18 cellular contexts compared by ENCODE assay signal in genomic region chr5:112967520-112968083, GRCh38.
"Had no signal": no experiment of that assay in that cellular context is flagged by ENCODE, and none has a peak within 500 bp of the region (broad histone marks: within the 10 kb centered on the region; RNA-seq: fewer than 3 reads in every experiment).

No MANE protein-coding gene starts in this region.

- H3K27me3 Mint-ChIP-seq: naive thymus-derived CD8-positive, alpha-beta T cell had no signal

- H3K4me3 ChIP-seq: colonic mucosa, sigmoid colon, skin epidermis, tibial artery, upper lobe of left lung, uterus had no signal

- H3K4me3 Mint-ChIP-seq: endodermal cell; naive thymus-derived CD8-positive, alpha-beta T cell had no signal

- H3K36me3 ChIP-seq: colonic mucosa, neutrophil, sigmoid colon, tibial artery, upper lobe of left lung, uterus had no signal

- FAIRE-seq: islet of Langerhans had no signal

- H3K36me3 Mint-ChIP-seq: naive thymus-derived CD8-positive, alpha-beta T cell had no signal

- H3K9me3 Mint-ChIP-seq: endodermal cell; naive thymus-derived CD8-positive, alpha-beta T cell had no signal

- H3K27ac Mint-ChIP-seq: endodermal cell had no signal

- ATAC-seq: naive thymus-derived CD8-positive, alpha-beta T cell; stimulated activated naive CD8-positive, alpha-beta T cell treated with anti-CD3 and anti-CD28 coated beads, Interleukin-15, Interleukin-2, amounts not matched to agents 100 U/mL and 50 U/mL, for 24 hours had no signal

- DNase-seq: colonic mucosa; effector CD4-positive, alpha-beta T cell; endodermal cell; foreskin melanocyte; head of caudate nucleus; hippocampal formation; kidney glomerular epithelial cell; naive thymus-derived CD8-positive, alpha-beta T cell; posterior cingulate gyrus; sigmoid colon; stimulated activated CD4-positive, alpha-beta T cell treated with anti-CD3 and anti-CD28 coated beads, Interleukin-2, amount 100 ng/mL, for 24 hours; stimulated activated naive CD8-positive, alpha-beta T cell treated with anti-CD3 and anti-CD28 coated beads, Interleukin-15, Interleukin-2, amounts not matched to agents 100 U/mL and 50 U/mL, for 24 hours; tibial artery; upper lobe of left lung; uterus had no signal

- H3K27me3 ChIP-seq: colonic mucosa, sigmoid colon, tibial artery, upper lobe of left lung, uterus had no signal

- H3K27ac ChIP-seq: colonic mucosa, neutrophil, sigmoid colon, skin epidermis, tibial artery, uterus had no signal

- H3K4me1 ChIP-seq: colonic mucosa, uterus had no signal

- H3K9me3 ChIP-seq: colonic mucosa, neutrophil, sigmoid colon, tibial artery, upper lobe of left lung, uterus had no signal
